Comparison of ENCODE assay signal across 1 cellular context in genomic region chr7:101699399-101699798, GRCh38.
TF ChIP-seq lines count a peak whose summit lies in the region.

No MANE protein-coding gene starts in this region.

TF ChIP-seq in K562, 482 proteins besides CTCF, POLR2A, EP300 and RAD21 (continued from another document):
- TF ChIP-seq SRSF3 (IDR thresholded peaks at IDR 0.05; ENCODE audit: insufficient read depth, low read length) (no peak), ZNF354B (CRISPR knock-in tag; IDR thresholded peaks at IDR 0.05) (no peak), ZNF76 (CRISPR knock-in tag; IDR thresholded peaks at IDR 0.05; ENCODE audit: borderline replicate concordance) (no peak), PRDM10 (IDR thresholded peaks at IDR 0.05; ENCODE audit: partially characterized antibody) (no peak), CBFB (CRISPR knock-in tag; IDR thresholded peaks at IDR 0.05) (peak; percentile 36; the same call in 1 of the 2 replicates), ZNF717 (CRISPR knock-in tag; IDR thresholded peaks at IDR 0.05) (no peak), ZKSCAN3 (CRISPR knock-in tag; IDR thresholded peaks at IDR 0.05) (no peak), NCOR1 (IDR thresholded peaks at IDR 0.05) (no peak)
- TF ChIP-seq, protein P1, sequence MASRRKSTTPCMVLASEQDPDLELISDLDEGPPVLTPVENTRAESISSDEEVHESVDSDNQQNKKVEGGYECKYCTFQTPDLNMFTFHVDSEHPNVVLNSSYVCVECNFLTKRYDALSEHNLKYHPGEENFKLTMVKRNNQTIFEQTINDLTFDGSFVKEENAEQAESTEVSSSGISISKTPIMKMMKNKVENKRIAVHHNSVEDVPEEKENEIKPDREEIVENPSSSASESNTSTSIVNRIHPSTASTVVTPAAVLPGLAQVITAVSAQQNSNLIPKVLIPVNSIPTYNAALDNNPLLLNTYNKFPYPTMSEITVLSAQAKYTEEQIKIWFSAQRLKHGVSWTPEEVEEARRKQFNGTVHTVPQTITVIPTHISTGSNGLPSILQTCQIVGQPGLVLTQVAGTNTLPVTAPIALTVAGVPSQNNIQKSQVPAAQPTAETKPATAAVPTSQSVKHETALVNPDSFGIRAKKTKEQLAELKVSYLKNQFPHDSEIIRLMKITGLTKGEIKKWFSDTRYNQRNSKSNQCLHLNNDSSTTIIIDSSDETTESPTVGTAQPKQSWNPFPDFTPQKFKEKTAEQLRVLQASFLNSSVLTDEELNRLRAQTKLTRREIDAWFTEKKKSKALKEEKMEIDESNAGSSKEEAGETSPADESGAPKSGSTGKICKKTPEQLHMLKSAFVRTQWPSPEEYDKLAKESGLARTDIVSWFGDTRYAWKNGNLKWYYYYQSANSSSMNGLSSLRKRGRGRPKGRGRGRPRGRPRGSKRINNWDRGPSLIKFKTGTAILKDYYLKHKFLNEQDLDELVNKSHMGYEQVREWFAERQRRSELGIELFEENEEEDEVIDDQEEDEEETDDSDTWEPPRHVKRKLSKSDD (conservative IDR thresholded peaks at IDR 0.05; ENCODE audit: low read length) = no peak
- TF ChIP-seq, protein P2, sequence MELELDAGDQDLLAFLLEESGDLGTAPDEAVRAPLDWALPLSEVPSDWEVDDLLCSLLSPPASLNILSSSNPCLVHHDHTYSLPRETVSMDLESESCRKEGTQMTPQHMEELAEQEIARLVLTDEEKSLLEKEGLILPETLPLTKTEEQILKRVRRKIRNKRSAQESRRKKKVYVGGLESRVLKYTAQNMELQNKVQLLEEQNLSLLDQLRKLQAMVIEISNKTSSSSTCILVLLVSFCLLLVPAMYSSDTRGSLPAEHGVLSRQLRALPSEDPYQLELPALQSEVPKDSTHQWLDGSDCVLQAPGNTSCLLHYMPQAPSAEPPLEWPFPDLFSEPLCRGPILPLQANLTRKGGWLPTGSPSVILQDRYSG (tag; conservative IDR thresholded peaks at IDR 0.05; ENCODE audit: low read depth) = no peak
TF ChIP-seq in K562: peak in this region for 2.
